1 cellular context compared by ENCODE assay signal in the genomic region with DNA sequence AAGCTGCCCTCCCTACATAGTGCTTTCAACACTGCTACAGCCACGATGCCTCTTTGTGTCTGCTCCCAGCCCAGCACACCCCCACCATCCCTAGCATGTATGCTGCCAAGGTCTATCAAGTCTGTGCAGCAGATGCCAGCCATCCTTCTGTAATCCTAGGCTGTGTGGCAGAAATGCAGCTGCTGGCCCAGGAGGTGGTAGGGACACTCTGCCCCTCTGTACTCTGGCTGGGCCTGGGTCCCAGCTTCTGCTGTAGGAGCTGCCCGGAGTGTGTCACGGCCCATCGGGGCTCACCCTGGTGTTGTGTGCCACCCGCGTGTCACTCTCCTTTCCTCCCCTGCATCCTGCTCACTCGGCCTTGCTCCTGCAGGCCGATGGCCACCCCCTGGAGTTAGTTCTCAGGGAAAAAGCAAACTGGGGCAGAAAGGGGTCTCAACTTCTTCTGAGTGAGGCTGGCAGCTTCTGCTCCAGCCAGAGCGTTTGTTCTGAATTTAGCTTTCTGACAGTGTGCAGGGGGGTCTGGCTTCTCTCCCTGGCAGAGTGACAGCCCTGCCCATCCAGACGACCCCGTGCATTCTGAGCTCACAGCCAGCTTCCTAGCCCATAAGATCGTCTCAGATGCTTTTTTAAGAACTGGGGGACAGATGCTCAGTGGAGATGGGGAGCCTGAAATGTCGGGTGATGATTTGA.
TF ChIP-seq lines count a peak whose summit lies in the region.

No MANE protein-coding gene starts in this region.

TF ChIP-seq in HepG2, 621 proteins besides CTCF, POLR2A, EP300 and RAD21 (continued from another document):
- TF ChIP-seq, protein P1, sequence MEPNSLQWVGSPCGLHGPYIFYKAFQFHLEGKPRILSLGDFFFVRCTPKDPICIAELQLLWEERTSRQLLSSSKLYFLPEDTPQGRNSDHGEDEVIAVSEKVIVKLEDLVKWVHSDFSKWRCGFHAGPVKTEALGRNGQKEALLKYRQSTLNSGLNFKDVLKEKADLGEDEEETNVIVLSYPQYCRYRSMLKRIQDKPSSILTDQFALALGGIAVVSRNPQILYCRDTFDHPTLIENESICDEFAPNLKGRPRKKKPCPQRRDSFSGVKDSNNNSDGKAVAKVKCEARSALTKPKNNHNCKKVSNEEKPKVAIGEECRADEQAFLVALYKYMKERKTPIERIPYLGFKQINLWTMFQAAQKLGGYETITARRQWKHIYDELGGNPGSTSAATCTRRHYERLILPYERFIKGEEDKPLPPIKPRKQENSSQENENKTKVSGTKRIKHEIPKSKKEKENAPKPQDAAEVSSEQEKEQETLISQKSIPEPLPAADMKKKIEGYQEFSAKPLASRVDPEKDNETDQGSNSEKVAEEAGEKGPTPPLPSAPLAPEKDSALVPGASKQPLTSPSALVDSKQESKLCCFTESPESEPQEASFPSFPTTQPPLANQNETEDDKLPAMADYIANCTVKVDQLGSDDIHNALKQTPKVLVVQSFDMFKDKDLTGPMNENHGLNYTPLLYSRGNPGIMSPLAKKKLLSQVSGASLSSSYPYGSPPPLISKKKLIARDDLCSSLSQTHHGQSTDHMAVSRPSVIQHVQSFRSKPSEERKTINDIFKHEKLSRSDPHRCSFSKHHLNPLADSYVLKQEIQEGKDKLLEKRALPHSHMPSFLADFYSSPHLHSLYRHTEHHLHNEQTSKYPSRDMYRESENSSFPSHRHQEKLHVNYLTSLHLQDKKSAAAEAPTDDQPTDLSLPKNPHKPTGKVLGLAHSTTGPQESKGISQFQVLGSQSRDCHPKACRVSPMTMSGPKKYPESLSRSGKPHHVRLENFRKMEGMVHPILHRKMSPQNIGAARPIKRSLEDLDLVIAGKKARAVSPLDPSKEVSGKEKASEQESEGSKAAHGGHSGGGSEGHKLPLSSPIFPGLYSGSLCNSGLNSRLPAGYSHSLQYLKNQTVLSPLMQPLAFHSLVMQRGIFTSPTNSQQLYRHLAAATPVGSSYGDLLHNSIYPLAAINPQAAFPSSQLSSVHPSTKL (CRISPR knock-in tag; IDR thresholded peaks at IDR 0.05): no peak
